Comparison of ENCODE assay signal across 8 cellular contexts in genomic region chr2:138504546-138505239, GRCh38. TPM values are rescaled to one million over a fixed set of nuclear protein-coding genes. Genes with fewer than 3 reads are reported as not detected.
DNase-seq lines count a peak whose midpoint lies in the region; ATAC-seq, FAIRE-seq and TF ChIP-seq lines count a peak whose summit lies in the region.

No MANE protein-coding gene starts in this region.

- H3K4me2 ChIP-seq in GM23248 (ENCODE audit: unreplicated experiment) = peak overlapping the region; percentile 96

- DNase-seq in GM12892 (ENCODE audit: insufficient read length) (no peak), GM23248 (peak; percentile 9), NOMO-1 treated with DMSO at 0.1 percent for 48 hours (lab: John Stamatoyannopoulos, UW; ENCODE audit: unreplicated experiment) (peak; percentile 94), lower lobe of right lung (no peak), NCI-H2227 treated with DMSO at 0.1 percent for 48 hours (lab: John Stamatoyannopoulos, UW) (no peak), NCI-H226 (no peak), erythroblast (lab: John Stamatoyannopoulos, UW) (no peak)
- no peak for DNase-seq in activated naive CD4-positive, alpha-beta T cell (lab: John Stamatoyannopoulos, UW)

- H3K9me3 ChIP-seq in GM23248 (ENCODE audit: low read depth) (no peaks in the 10 kb centered on the region), lower lobe of right lung (no peaks in the 10 kb centered on the region)

- no peak overlapping the region for H2AFZ ChIP-seq in GM23248

- H3F3A ChIP-seq in GM23248 (ENCODE audit: insufficient read depth) = 0 out of 2 replicates have a peak, but pooled peaks cover 4% of the 10 kb centered on the region

- H3K36me3 ChIP-seq in GM23248 (ENCODE audit: low read depth) (no peaks in the 10 kb centered on the region), lower lobe of right lung (no peaks in the 10 kb centered on the region)

- intact Hi-C loops in lower lobe of right lung (cut with DNase I) = no loop called here

- H4K20me1 ChIP-seq in GM23248 (ENCODE audit: insufficient read depth) = no peaks in the 10 kb centered on the region

- no peaks in the 10 kb centered on the region for H3K9me2 ChIP-seq in GM23248 (ENCODE audit: insufficient read depth)

- peak; percentile 60 for FAIRE-seq in GM12892 (lab: Jason Lieb, UNC)

- 14 to 18% methylated on average over 2 of the region's 2 CpGs for WGBS in GM23248 (ENCODE audit: low coverage in 1 of 2, low lambda C conversion rate in 2 of 2, missing lambda C conversion rate in 2 of 2), 2 experiments

- peaks cover 83% of the 10 kb centered on the region for H3K79me2 ChIP-seq in GM23248 (ENCODE audit: insufficient read depth)

- TF ChIP-seq CTCF in lower lobe of right lung (IDR thresholded peaks at IDR 0.05) = no peak

- H3K27ac ChIP-seq in GM23248 = no peak overlapping the region
- peak overlapping the region; percentile 37 for H3K27ac ChIP-seq in lower lobe of right lung

- H3K4me1 ChIP-seq in GM23248 (ENCODE audit: insufficient read depth) (peaks cover 21% of the 10 kb centered on the region), lower lobe of right lung (peaks cover 43% of the 10 kb centered on the region)

- H3K4me3 ChIP-seq in GM23248 (peak overlapping the region; percentile 92; the same call in 1 of the 2 replicates), lower lobe of right lung (no peak overlapping the region)

- no peak overlapping the region for H3K9ac ChIP-seq in GM23248

- ATAC-seq in lower lobe of right lung = no peak

- TF ChIP-seq POLR2A in GM12892 (IDR thresholded peaks at IDR 0.05; ENCODE audit: low read depth, low read length) (no peak), erythroblast (IDR thresholded peaks at IDR 0.05; ENCODE audit: low read length) (no peak)

- H3K27me3 ChIP-seq in GM23248 (replicated peaks; ENCODE audit: insufficient read depth) = no peaks in the 10 kb centered on the region
- H3K27me3 ChIP-seq in lower lobe of right lung (ENCODE audit: low read depth) = no peaks in the 10 kb centered on the region

- in situ Hi-C loops in GM23248 (cut with MboI) = no loop called here

RNA-seq across cellular contexts. Expression of gene SPOPL, which starts 3.1 kb away (rescaled TPM):
- 11.1 TPM for polyA plus RNA-seq in GM12892 (2012; ENCODE audit: missing spikeins)
- 9.5 and 12.0 TPM in 2 replicates for total RNA-seq in GM23248 (2014; rRNA removed; shearing (Covaris generic))
- polyA plus RNA-seq in GM23248 (2016; fragmentation: Nextera tagmentation; extraction: Ambion mirVana) = 3.5 and 3.6 TPM in 2 replicates
- total RNA-seq in lower lobe of right lung = 34.2 TPM

Comparison
In these comparisons a context has a peak if more than half of its experiments do, and no peak if none do; other contexts are left out.
1. DNase-seq: peak in GM23248 (single experiment) and NOMO-1 treated with DMSO at 0.1 percent for 48 hours (single experiment); none in GM12892 (single experiment), lower lobe of right lung (single experiment), NCI-H2227 treated with DMSO at 0.1 percent for 48 hours (single experiment), activated naive CD4-positive, alpha-beta T cell (0 of 4), NCI-H226 (single experiment) and erythroblast (0 of 2).